8 cellular contexts compared by ENCODE assay signal in genomic region chr12:57547366-57548315, GRCh38. TPM values are rescaled to one million over a fixed set of nuclear protein-coding genes. Genes with fewer than 3 reads are reported as not detected.
DNase-seq lines count a peak whose midpoint lies in the region; ATAC-seq, FAIRE-seq and TF ChIP-seq lines count a peak whose summit lies in the region.

No MANE protein-coding gene starts in this region.

- no peak for TF ChIP-seq EP300 in A549 (IDR thresholded peaks at IDR 0.05)

- no peak overlapping the region for H3K9ac ChIP-seq in HUES64 (ENCODE audit: low read depth, low read length)
- H3K9ac ChIP-seq in mammary epithelial cell (ENCODE audit: insufficient read depth, low read length) = peak overlapping the region; percentile 92

- peak overlapping the region; percentile 81 for H3K4me2 ChIP-seq in A549
- peak overlapping the region; percentile 82 for H3K4me2 ChIP-seq in mammary epithelial cell (ENCODE audit: insufficient read depth, low read depth, low read length)

- H3K27ac ChIP-seq in A549 (peak overlapping the region; percentile 30 to 55; a peak in 3 of 6 replicates), HUES64 (ENCODE audit: low read depth, low read length) (no peak overlapping the region), mammary epithelial cell (ENCODE audit: insufficient read depth, low read depth, low read length) (no peak overlapping the region), muscle layer of duodenum (ENCODE audit: low read length) (no peak overlapping the region)

- POLR2A ChIA-PET in A549 (lab: Yijun Ruan, JAX) = interaction anchor here (1.0 kb wide), 1 partner anchor 10 kb away, joined by 4 read pairs; no protein-coding TSS in a partner anchor

- no peak for FAIRE-seq in A549 (lab: Jason Lieb, UNC)

- no peak for TF ChIP-seq RAD21 in A549 (conservative IDR thresholded peaks at IDR 0.05 in 1 of 2, IDR thresholded peaks at IDR 0.05 in 1 of 2)

- intact Hi-C loops in mammary epithelial cell (cut with micrococcal nuclease) = loop anchor here (1.0 to 2.0 kb wide), 2 partner anchors 24 to 43 kb away; partner anchors contain the start of gene PIP4K2C

- H3K4me3 ChIP-seq in A549 (peak overlapping the region; percentile 89), HUES64 (ENCODE audit: low read length) (peak overlapping the region; percentile 81), mammary epithelial cell (replicated peaks in 1 of 3; ENCODE audit: insufficient read depth in 1 of 3, low read depth in 2 of 3, low read length in 3 of 3) (peak overlapping the region; percentile 20 to 84 (median 31)), muscle layer of duodenum (ENCODE audit: low read depth in 1 of 2, low read length in 2 of 2) (peak overlapping the region; percentile 85 to 94)

- in situ Hi-C loops in mammary epithelial cell (cut with MboI; ENCODE audit: low sequenced_read_pairs in 2 of 2) = no loop called here

- ATAC-seq in A549 (no peak), HG03045 (IDR thresholded peaks at IDR 0.05; ENCODE audit: unreplicated experiment) (no peak), HG03565 (IDR thresholded peaks at IDR 0.05; ENCODE audit: unreplicated experiment) (no peak)

- H2AFZ ChIP-seq in mammary epithelial cell (ENCODE audit: low read depth, low read length) = peak overlapping the region; percentile 68

- WGBS in A549 (ENCODE audit: missing lambda C conversion rate) = 31% methylated on average over 9 of the region's 9 CpGs
- 67% methylated on average over 5 of the region's 9 CpGs for WGBS in HUES64
- 46% methylated on average over 6 of the region's 9 CpGs for WGBS in mammary epithelial cell (ENCODE audit: low coverage, missing lambda C conversion rate)

- no peak for TF ChIP-seq POLR2A in A549 (IDR thresholded peaks at IDR 0.05; ENCODE audit: low read length)

- BruUV-seq in mammary epithelial cell (replicated peaks; lab: Mats Ljungman, UMichigan) = TSS peak; percentile 26

- peaks cover 25% of the 10 kb centered on the region; the same call in 1 of the 2 replicates for H3K27me3 ChIP-seq in HUES64 (ENCODE audit: insufficient read depth, low read length)
- no peaks in the 10 kb centered on the region for H3K27me3 ChIP-seq in mammary epithelial cell (ENCODE audit: insufficient read depth, low read length)
- H3K27me3 ChIP-seq in muscle layer of duodenum (ENCODE audit: low read depth, low read length) = peaks cover 17% of the 10 kb centered on the region

- H3K36me3 ChIP-seq in HUES64 (ENCODE audit: insufficient read depth, low read length) (0 out of 2 replicates have a peak, but pooled peaks cover 8% of the 10 kb centered on the region), mammary epithelial cell (ENCODE audit: insufficient read depth, low read length) (peaks cover 3% of the 10 kb centered on the region), muscle layer of duodenum (ENCODE audit: control insufficient read depth in 1 of 2, insufficient read depth in 2 of 2, low read length in 2 of 2) (no peaks in the 10 kb centered on the region)

- H3K9me3 ChIP-seq in A549 (no peaks in the 10 kb centered on the region), HUES64 (ENCODE audit: insufficient read depth, low read depth, low read length) (no peaks in the 10 kb centered on the region), mammary epithelial cell (replicated peaks; ENCODE audit: insufficient read depth, low read length) (no peaks in the 10 kb centered on the region), muscle layer of duodenum (ENCODE audit: control insufficient read depth in 1 of 2, low read length in 2 of 2) (no peaks in the 10 kb centered on the region)

- peaks cover 38% of the 10 kb centered on the region for H3K79me2 ChIP-seq in mammary epithelial cell (ENCODE audit: insufficient read depth, low read length)

- DNase-seq in A549 (ENCODE audit: low read depth in 1 of 2, low spot score in 1 of 2) = no peak
- DNase-seq in mammary epithelial cell = no peak
- no peak for DNase-seq in stimulated activated CD4-positive, alpha-beta T cell treated with anti-CD3 and anti-CD28 coated beads, Interleukin-12 subunit alpha, Interleukin-12 subunit beta, amount 100 ng/mL, for 4 hours
- DNase-seq in globus pallidus (ENCODE audit: low spot score) = no peak

- H4K20me1 ChIP-seq in mammary epithelial cell (ENCODE audit: insufficient read depth, low read length) = no peaks in the 10 kb centered on the region

- no peak for TF ChIP-seq CTCF in A549 (IDR thresholded peaks at IDR 0.05)
- TF ChIP-seq CTCF in mammary epithelial cell (conservative IDR thresholded peaks at IDR 0.05 in 1 of 2, IDR thresholded peaks at IDR 0.05 in 1 of 2; ENCODE audit: extremely low read depth in 1 of 2, insufficient read depth in 1 of 2, low read depth in 1 of 2, low read length in 2 of 2) = no peak

- CTCF ChIA-PET in A549 (lab: Yijun Ruan, JAX) (interaction anchor here (0.5 to 2.8 kb wide), 4 partner anchors 15 to 89 kb away, joined by 3 to 18 read pairs (median 4); partner anchors contain the start of gene GLI1), mammary epithelial cell (lab: Charles Lee; ENCODE audit: low non-redundant PET) (interaction anchor here (0.6 kb wide), 2 partner anchors 85 to 562 kb away, joined by 3 to 4 read pairs; partner anchors contain the start of gene B4GALNT1)

- dilution Hi-C loops in mammary epithelial cell (cut with HindIII; ENCODE audit: low sequenced_read_pairs) = no loop called here

- peaks cover 25% of the 10 kb centered on the region for H3K4me1 ChIP-seq in A549
- H3K4me1 ChIP-seq in HUES64 (ENCODE audit: insufficient read depth, low read length) = peaks cover 33% of the 10 kb centered on the region
- peaks cover 17% of the 10 kb centered on the region for H3K4me1 ChIP-seq in mammary epithelial cell (ENCODE audit: insufficient read depth, low read length)
- H3K4me1 ChIP-seq in muscle layer of duodenum (ENCODE audit: control insufficient read depth in 1 of 2, insufficient read depth in 2 of 2, low read length in 2 of 2) = peaks cover 7 to 35% of the 10 kb centered on the region in 2 donors

TF ChIP-seq in A549, 52 proteins besides CTCF, POLR2A, EP300 and RAD21:
- no peak for TF ChIP-seq CBX8 (IDR thresholded peaks at IDR 0.05)

RNA-seq across cellular contexts. Expression of gene DCTN2, which starts 0.6 kb away (rescaled TPM):
- polyA plus RNA-seq in A549 (2011; rRNA removed) (140 and 169 TPM in 2 replicates), A549 (2017; fragmentation: RNase III; extraction: RNeasy Plus Mini Kit Qiagen cat#74134 plus additional on column Dnase treatment) (203 to 211 TPM (median 211 TPM) in 3 replicates), mammary epithelial cell (151 TPM)
- 83.3 and 106 TPM in 2 replicates for polyA plus RNA-seq in A549 (2012; cell fraction: cytosol; rRNA removed)
- polyA plus RNA-seq in A549 (2012; cell fraction: nucleus; rRNA removed) = 139 and 202 TPM in 2 replicates
- 155 and 160 TPM in 2 replicates for polyA minus RNA-seq in A549 (2011; rRNA and poly(A)+ RNA removed)
- 88.8 TPM for polyA plus RNA-seq in HUES64 (2013, experiment 1 of 2)
- 109 TPM for polyA plus RNA-seq in HUES64 (2013, experiment 2 of 2)
- 100 to 1,000 TPM; 140 to 153 TPM for total RNA-seq in mammary epithelial cell
- 146 TPM for polyA minus RNA-seq in mammary epithelial cell

RNA-seq across cellular contexts. Expression of gene KIF5A, which starts 2.2 kb away (rescaled TPM):
- 0.89 and 0.90 TPM in 2 replicates for polyA plus RNA-seq in A549 (2011; rRNA removed)
- 0.23 and 0.24 TPM in 2 replicates for polyA plus RNA-seq in A549 (2012; cell fraction: cytosol; rRNA removed)
- 0.56 and 0.67 TPM in 2 replicates for polyA plus RNA-seq in A549 (2012; cell fraction: nucleus; rRNA removed)
- 0.45 to 0.61 TPM (median 0.55 TPM) in 3 replicates for polyA plus RNA-seq in A549 (2017; fragmentation: RNase III; extraction: RNeasy Plus Mini Kit Qiagen cat#74134 plus additional on column Dnase treatment)
- polyA minus RNA-seq in A549 (2011; rRNA and poly(A)+ RNA removed) = 0.58 and 0.63 TPM in 2 replicates
- 7.8 TPM for polyA plus RNA-seq in HUES64 (2013, experiment 1 of 2)
- polyA plus RNA-seq in HUES64 (2013, experiment 2 of 2) = 8.2 TPM
- total RNA-seq in mammary epithelial cell = 1 to 10 TPM; 1.3 to 2.4 TPM
- polyA plus RNA-seq in mammary epithelial cell = 0.46 TPM
- not detected for polyA minus RNA-seq in mammary epithelial cell

RNA-seq across cellular contexts. Expression of gene MBD6, which starts 25.0 kb away (rescaled TPM):
- polyA plus RNA-seq in A549 (2011; rRNA removed) (4.6 and 7.3 TPM in 2 replicates), A549 (2017; fragmentation: RNase III; extraction: RNeasy Plus Mini Kit Qiagen cat#74134 plus additional on column Dnase treatment) (18.7 to 25.3 TPM (median 24.2 TPM) in 3 replicates), mammary epithelial cell (4.8 TPM)
- 6.5 and 10.2 TPM in 2 replicates for polyA plus RNA-seq in A549 (2012; cell fraction: cytosol; rRNA removed)
- 23.1 and 25.7 TPM in 2 replicates for polyA plus RNA-seq in A549 (2012; cell fraction: nucleus; rRNA removed)
- polyA minus RNA-seq in A549 (2011; rRNA and poly(A)+ RNA removed) = 10.5 and 16.5 TPM in 2 replicates
- 16.4 TPM for polyA plus RNA-seq in HUES64 (2013, experiment 1 of 2)
- polyA plus RNA-seq in HUES64 (2013, experiment 2 of 2) = 17.8 TPM
- 10 to 100 TPM in 1 of 2 donors, 1 to 10 TPM in 1; 4.8 to 69.2 TPM for total RNA-seq in mammary epithelial cell
- polyA minus RNA-seq in mammary epithelial cell = 14.9 TPM

RNA-seq across cellular contexts. Expression of gene DDIT3, which starts 27.3 kb away (rescaled TPM):
- polyA plus RNA-seq in A549 (2011; rRNA removed) (73.1 and 93.0 TPM in 2 replicates), A549 (2017; fragmentation: RNase III; extraction: RNeasy Plus Mini Kit Qiagen cat#74134 plus additional on column Dnase treatment) (11.5 to 16.0 TPM (median 13.5 TPM) in 3 replicates), mammary epithelial cell (9.0 TPM)
- 23.4 and 24.8 TPM in 2 replicates for polyA plus RNA-seq in A549 (2012; cell fraction: cytosol; rRNA removed)
- polyA plus RNA-seq in A549 (2012; cell fraction: nucleus; rRNA removed) = 27.5 and 41.9 TPM in 2 replicates
- 34.1 and 35.5 TPM in 2 replicates for polyA minus RNA-seq in A549 (2011; rRNA and poly(A)+ RNA removed)
- polyA plus RNA-seq in HUES64 (2013, experiment 1 of 2) = 4.8 TPM
- 4.8 TPM for polyA plus RNA-seq in HUES64 (2013, experiment 2 of 2)
- 10 to 100 TPM; 28.3 to 66.1 TPM for total RNA-seq in mammary epithelial cell
- 8.0 TPM for polyA minus RNA-seq in mammary epithelial cell

RNA-seq across cellular contexts. Expression of gene PIP4K2C, which starts 43.4 kb away (rescaled TPM):
- polyA plus RNA-seq in A549 (2011; rRNA removed) = 60.9 and 62.9 TPM in 2 replicates
- polyA plus RNA-seq in A549 (2012; cell fraction: cytosol; rRNA removed) = 22.6 and 29.7 TPM in 2 replicates
- polyA plus RNA-seq in A549 (2012; cell fraction: nucleus; rRNA removed) = 17.0 and 22.1 TPM in 2 replicates
- 30.5 to 35.7 TPM (median 35.3 TPM) in 3 replicates for polyA plus RNA-seq in A549 (2017; fragmentation: RNase III; extraction: RNeasy Plus Mini Kit Qiagen cat#74134 plus additional on column Dnase treatment)
- 29.9 and 32.3 TPM in 2 replicates for polyA minus RNA-seq in A549 (2011; rRNA and poly(A)+ RNA removed)
- 19.0 TPM for polyA plus RNA-seq in HUES64 (2013, experiment 1 of 2)
- polyA plus RNA-seq in HUES64 (2013, experiment 2 of 2) = 17.6 TPM
- 100 to 1,000 TPM in 1 of 2 donors, 10 to 100 TPM in 1; 89.0 to 111 TPM for total RNA-seq in mammary epithelial cell
- 79.6 TPM for polyA plus RNA-seq in mammary epithelial cell
- 167 TPM for polyA minus RNA-seq in mammary epithelial cell

Comparison
In these comparisons a context has a peak if more than half of its experiments do, and no peak if none do; other contexts are left out.
1. H3K27ac ChIP-seq: peak in A549 (2 of 2); none in HUES64 (single experiment), mammary epithelial cell (single experiment) and muscle layer of duodenum (single experiment).
2. H3K4me3 ChIP-seq: peak in every context shown above with its lines; median percentile 90 in muscle layer of duodenum; 89 in A549; 81 in HUES64; 31 in mammary epithelial cell.